Comparison of ENCODE assay signal across 1 cellular context in genomic region chr7:79552463-79552862, GRCh38.
TF ChIP-seq lines count a peak whose summit lies in the region.

No MANE protein-coding gene starts in this region.

TF ChIP-seq in IMR-90, 13 proteins besides CTCF, POLR2A, EP300 and RAD21 (continued from another document):
- TF ChIP-seq ELK1 (IDR thresholded peaks at IDR 0.05; ENCODE audit: borderline replicate concordance, low read depth, low read length) (no peak), BHLHE40 (IDR thresholded peaks at IDR 0.05; ENCODE audit: low read depth, low read length) (no peak)
